In genomic region chr12:56041579-56042429, GRCh38 we compare ENCODE assay signal across 8 cellular contexts. TPM values are rescaled to one million over a fixed set of nuclear protein-coding genes. Genes with fewer than 3 reads are reported as not detected.
DNase-seq lines count a peak whose midpoint lies in the region; ATAC-seq and TF ChIP-seq lines count a peak whose summit lies in the region.

Gene RPS26, plus strand, starts transcription at chr12:56041918. Its CDS starts 249 bp downstream, at chr12:56042167.

- intact Hi-C loops in left ventricle myocardium superior (cut with micrococcal nuclease) (no loop called here), prostate gland (cut with DNase I) (loop anchor here (5.0 to 10.0 kb wide), 3 partner anchors 45 to 307 kb away; partner anchors contain the start of genes ORMDL2, SARNP and SUOX)

- peak within 1 kb of the TSS; percentile 84 to 94 for H3K27ac ChIP-seq in prostate gland
- peak within 1 kb of the TSS; percentile 61 for H3K27ac ChIP-seq in urinary bladder (ENCODE audit: low read depth)

- H3K36me3 ChIP-seq in prostate gland: no peaks in the 10 kb centered on the region
- peaks cover 2% of the 10 kb centered on the region for H3K36me3 ChIP-seq in urinary bladder (ENCODE audit: insufficient read depth)

- peak; percentile 94 for DNase-seq in NCI-H1694 (lab: John Stamatoyannopoulos, UW)
- DNase-seq in amygdala (lab: John Stamatoyannopoulos, UW): peak; percentile 72 to 97 (median 91)
- DNase-seq in left ventricle myocardium superior: peak; percentile 96
- DNase-seq in prostate gland (ENCODE audit: low spot score): peak; percentile 94

- H3K36me3 Mint-ChIP-seq in T-helper 1 cell treated with Interleukin-12 subunit alpha and Interleukin-12 subunit beta and Interleukin-4 antibody, amounts not matched to agents 30 μg/mL and 1 μg/mL, for 36 hours (ENCODE audit: low read depth): peaks cover 46% of the 10 kb centered on the region

- peak; percentile 99 for TF ChIP-seq POLR2A in GM15510 (IDR thresholded peaks at IDR 0.05; ENCODE audit: borderline replicate concordance, extremely low read depth, insufficient read length)
- TF ChIP-seq POLR2A in prostate gland (IDR thresholded peaks at IDR 0.05): peak; percentile 24

- no peaks in the 10 kb centered on the region for H3K9me3 ChIP-seq in prostate gland

- no peaks in the 10 kb centered on the region for H3K27me3 ChIP-seq in prostate gland (replicated peaks; ENCODE audit: insufficient read depth)

- TF ChIP-seq CTCF in prostate gland (IDR thresholded peaks at IDR 0.05): peak in 2 of 4 experiments; percentile 16 to 39

- H3K4me3 Mint-ChIP-seq in T-helper 1 cell treated with Interleukin-12 subunit alpha and Interleukin-12 subunit beta and Interleukin-4 antibody, amounts not matched to agents 30 μg/mL and 1 μg/mL, for 36 hours: peak within 1 kb of the TSS; percentile 99

- H3K4me3 ChIP-seq in prostate gland: peak within 1 kb of the TSS; percentile 63 to 85
- H3K4me3 ChIP-seq in urinary bladder (ENCODE audit: low read depth, low read length): peak within 1 kb of the TSS; percentile 71

- no peaks in the 10 kb centered on the region for H3K9me3 Mint-ChIP-seq in T-helper 1 cell treated with Interleukin-12 subunit alpha and Interleukin-12 subunit beta and Interleukin-4 antibody, amounts not matched to agents 30 μg/mL and 1 μg/mL, for 36 hours

- no peaks in the 10 kb centered on the region for H3K27me3 Mint-ChIP-seq in T-helper 1 cell treated with Interleukin-12 subunit alpha and Interleukin-12 subunit beta and Interleukin-4 antibody, amounts not matched to agents 30 μg/mL and 1 μg/mL, for 36 hours (ENCODE audit: low read depth)

- H3K27ac Mint-ChIP-seq in T-helper 1 cell treated with Interleukin-12 subunit alpha and Interleukin-12 subunit beta and Interleukin-4 antibody, amounts not matched to agents 30 μg/mL and 1 μg/mL, for 36 hours: peak within 1 kb of the TSS; percentile 97

- ATAC-seq in HG02885 (IDR thresholded peaks at IDR 0.05; ENCODE audit: poor library complexity, unreplicated experiment) (peak; percentile 93), left ventricle myocardium superior (peak; percentile 97)

- under 1% methylated on average over 50 of the region's 50 CpGs for WGBS in prostate gland
- under 1% methylated on average over 50 of the region's 50 CpGs for WGBS in urinary bladder

- H3K4me1 ChIP-seq in prostate gland (replicated peaks) (no peaks in the 10 kb centered on the region), urinary bladder (ENCODE audit: insufficient read depth) (no peaks in the 10 kb centered on the region)

- H3K4me1 Mint-ChIP-seq in T-helper 1 cell treated with Interleukin-12 subunit alpha and Interleukin-12 subunit beta and Interleukin-4 antibody, amounts not matched to agents 30 μg/mL and 1 μg/mL, for 36 hours (ENCODE audit: low read depth): peaks cover 47% of the 10 kb centered on the region

RNA-seq across cellular contexts. Expression of gene RPS26, which starts in this region (rescaled TPM):
- 41.0 TPM for total RNA-seq in left ventricle myocardium superior
- total RNA-seq in prostate gland: 1,000 to 10,000 TPM in 1 of 2 donors, 100 to 1,000 TPM in 1; 284 to 1,659 TPM
- total RNA-seq in urinary bladder: 96.2 TPM
- polyA plus RNA-seq in urinary bladder: 774 TPM

Comparison
In these comparisons a context has a peak if more than half of its experiments do, and no peak if none do; other contexts are left out.
1. Peak in every context shown above with its lines: DNase-seq, ATAC-seq, H3K4me3 ChIP-seq and H3K27ac ChIP-seq.